12 cellular contexts compared by ENCODE assay signal in the genomic region with DNA sequence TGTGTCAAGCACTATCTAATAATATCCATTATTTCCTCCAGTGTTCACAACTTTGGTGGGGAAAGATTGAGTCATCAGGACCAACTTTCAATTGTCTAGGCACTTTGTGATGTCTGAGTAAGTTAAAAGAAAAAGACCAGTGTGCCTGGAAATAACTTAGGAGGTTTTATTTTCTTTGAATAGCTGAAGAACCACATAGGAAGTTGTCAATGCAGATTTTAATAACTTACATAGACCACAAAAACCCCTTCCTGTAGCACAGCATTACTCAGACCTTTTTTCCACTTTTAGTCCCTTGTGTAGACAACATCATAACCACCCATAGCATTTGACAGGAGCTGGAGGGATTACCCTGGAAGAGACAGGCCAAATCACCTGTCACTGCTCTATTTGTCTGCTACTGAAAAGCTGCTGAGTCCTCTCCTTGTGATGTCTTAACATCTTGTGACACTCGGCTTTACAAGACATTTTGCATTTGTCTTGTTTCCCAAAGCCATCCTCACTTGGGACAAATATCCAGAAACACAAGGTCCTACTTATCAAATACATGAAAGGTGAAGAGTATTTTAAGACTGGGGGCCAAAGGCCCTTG.
DNase-seq lines count a peak whose midpoint lies in the region; ATAC-seq and TF ChIP-seq lines count a peak whose summit lies in the region.
"Had no signal": no experiment of that assay in that cellular context is flagged by ENCODE, and none has a peak within 500 bp of the region (broad histone marks: within the 10 kb centered on the region; RNA-seq: fewer than 3 reads in every experiment).

No MANE protein-coding gene starts in this region.

- H3K4me2 ChIP-seq in neural progenitor cell, result no peak overlapping the region

- no peaks in the 10 kb centered on the region for H4K20me1 ChIP-seq in neural progenitor cell (ENCODE audit: low read depth)

- peak overlapping the region in 1 of 2 donors; percentile 38 for H3K4me3 Mint-ChIP-seq in stimulated activated naive CD8-positive, alpha-beta T cell treated with anti-CD3 and anti-CD28 coated beads, Interleukin-15, amount 100 ng/mL, for 72 hours
- H3K4me3 Mint-ChIP-seq in neural progenitor cell, result no peak overlapping the region

- peaks cover 0 to 12% of the 10 kb centered on the region in 2 donors for H3K36me3 Mint-ChIP-seq in activated naive CD4-positive, alpha-beta T cell treated with anti-CD3 and anti-CD28 coated beads, Interleukin-2, amount 50 U/mL, for 72 hours
- H3K36me3 Mint-ChIP-seq in neural progenitor cell, result no peaks in the 10 kb centered on the region

- H3K9me3 ChIP-seq in HUES6 (ENCODE audit: control insufficient read depth, insufficient read depth, low read depth, low read length) (peaks cover 30% of the 10 kb centered on the region), adrenal gland (replicated peaks in 1 of 3) (no peaks in the 10 kb centered on the region), neural progenitor cell (ENCODE audit: low read depth) (no peaks in the 10 kb centered on the region)
- H3K9me3 ChIP-seq: sigmoid colon had no signal

- TF ChIP-seq POLR2A in adrenal gland (IDR thresholded peaks at IDR 0.05), result no peak

- H3K27me3 Mint-ChIP-seq in stimulated activated naive CD8-positive, alpha-beta T cell treated with anti-CD3 and anti-CD28 coated beads, Interleukin-15, amount 100 ng/mL, for 72 hours, result peaks cover 13% of the 10 kb centered on the region
- peaks cover 4% of the 10 kb centered on the region for H3K27me3 Mint-ChIP-seq in neural progenitor cell (ENCODE audit: insufficient read depth, low read depth)

- no peaks in the 10 kb centered on the region for H3K79me2 ChIP-seq in neural progenitor cell (ENCODE audit: low read depth)

- H3K27ac Mint-ChIP-seq in activated naive CD4-positive, alpha-beta T cell treated with anti-CD3 and anti-CD28 coated beads, Interleukin-2, amount 50 U/mL, for 72 hours, result peak overlapping the region in 1 of 2 donors; percentile 4
- H3K27ac Mint-ChIP-seq in stimulated activated naive CD8-positive, alpha-beta T cell treated with anti-CD3 and anti-CD28 coated beads, Interleukin-15, amount 100 ng/mL, for 72 hours, result peak overlapping the region in 1 of 2 donors; percentile 68
- no peak overlapping the region for H3K27ac Mint-ChIP-seq in neural progenitor cell

- no peaks in the 10 kb centered on the region for H3F3A ChIP-seq in neural progenitor cell (ENCODE audit: low read depth)

- H2AFZ ChIP-seq in neural progenitor cell (replicated peaks), result no peak overlapping the region

- peaks cover 25% of the 10 kb centered on the region for H3K4me1 Mint-ChIP-seq in stimulated activated naive CD8-positive, alpha-beta T cell treated with anti-CD3 and anti-CD28 coated beads, Interleukin-15, amount 100 ng/mL, for 72 hours
- H3K4me1 Mint-ChIP-seq in neural progenitor cell, result no peaks in the 10 kb centered on the region

- WGBS in adrenal gland, 4 donors, result 47 to 86% (median 57%) methylated on average over 1 of the region's 1 CpG

- peak overlapping the region; percentile 94 for H3K27ac ChIP-seq in HUES6 (ENCODE audit: low read depth, low read length)
- no peak overlapping the region for H3K27ac ChIP-seq in adrenal gland
- H3K27ac ChIP-seq in neural progenitor cell, result no peak overlapping the region
- H3K27ac ChIP-seq: sigmoid colon had no signal

- DNase-seq in activated naive CD4-positive, alpha-beta T cell treated with anti-CD3 and anti-CD28 coated beads, Interleukin-2, amount 50 U/mL, for 72 hours (ENCODE audit: low spot score in 2 of 2), result no peak
- DNase-seq in activated naive CD4-positive, alpha-beta T cell treated with anti-CD3 and anti-CD28 coated beads, Interleukin-2, amount 50 U/mL, for 16 hours, result no peak
- peak in 1 of 2 donors; percentile 29 for DNase-seq in stimulated activated naive CD8-positive, alpha-beta T cell treated with anti-CD3 and anti-CD28 coated beads, Interleukin-15, amount 100 ng/mL, for 72 hours
- no peak for DNase-seq in adrenal gland
- no peak for DNase-seq in neural progenitor cell (ENCODE audit: low spot score)
- no peak for DNase-seq in GM20000 (ENCODE audit: low spot score)
- DNase-seq: activated CD8-positive, alpha-beta memory T cell treated with anti-CD3 and anti-CD28 coated beads, Interleukin-2, amount 50 U/mL, for 48 hours; NCI-H1092; SHP77 treated with DMSO at 0.1 percent for 48 hours; sigmoid colon had no signal

- ATAC-seq in activated naive CD4-positive, alpha-beta T cell treated with anti-CD3 and anti-CD28 coated beads, Interleukin-2, amount 50 U/mL, for 72 hours, result peak; percentile 49 to 98
- peak; percentile 91 for ATAC-seq in HG02798 (IDR thresholded peaks at IDR 0.05; ENCODE audit: poor library complexity, unreplicated experiment)
- ATAC-seq in stimulated activated naive CD8-positive, alpha-beta T cell treated with anti-CD3 and anti-CD28 coated beads, Interleukin-15, amount 100 ng/mL, for 72 hours, result peak; percentile 98

- H3K27me3 ChIP-seq in HUES6 (ENCODE audit: control insufficient read depth, insufficient read depth, low read length) (no peaks in the 10 kb centered on the region), adrenal gland (no peaks in the 10 kb centered on the region), neural progenitor cell (no peaks in the 10 kb centered on the region)
- H3K27me3 ChIP-seq: sigmoid colon had no signal

- peak overlapping the region; percentile 34 for H3K4me3 ChIP-seq in HUES6 (ENCODE audit: low read depth, low read length)
- no peak overlapping the region for H3K4me3 ChIP-seq in adrenal gland
- H3K4me3 ChIP-seq in neural progenitor cell, result no peak overlapping the region
- H3K4me3 ChIP-seq: sigmoid colon had no signal

- peak overlapping the region; percentile 38 for H3K9ac ChIP-seq in HUES6 (ENCODE audit: low read length)
- no peak overlapping the region for H3K9ac ChIP-seq in neural progenitor cell

- TF ChIP-seq CTCF in adrenal gland (IDR thresholded peaks at IDR 0.05), result no peak
- no peak for TF ChIP-seq CTCF in neural progenitor cell (IDR thresholded peaks at IDR 0.05)
- no peak for TF ChIP-seq CTCF in GM20000 (IDR thresholded peaks at IDR 0.05; ENCODE audit: extremely low read depth, missing control alignments)

- peaks cover 4 to 9% of the 10 kb centered on the region in 2 donors for H3K9me3 Mint-ChIP-seq in activated naive CD4-positive, alpha-beta T cell treated with anti-CD3 and anti-CD28 coated beads, Interleukin-2, amount 50 U/mL, for 72 hours
- peaks cover 9 to 19% of the 10 kb centered on the region in 2 donors for H3K9me3 Mint-ChIP-seq in stimulated activated naive CD8-positive, alpha-beta T cell treated with anti-CD3 and anti-CD28 coated beads, Interleukin-15, amount 100 ng/mL, for 72 hours
- H3K9me3 Mint-ChIP-seq in neural progenitor cell, result no peaks in the 10 kb centered on the region

- H3K4me1 ChIP-seq in HUES6 (ENCODE audit: control insufficient read depth, insufficient read depth, low read length), result peaks cover 29% of the 10 kb centered on the region
- H3K4me1 ChIP-seq in adrenal gland (replicated peaks in 1 of 2), result no peaks in the 10 kb centered on the region
- no peaks in the 10 kb centered on the region for H3K4me1 ChIP-seq in neural progenitor cell
- H3K4me1 ChIP-seq: sigmoid colon had no signal

- intact Hi-C loops in adrenal gland (cut with DNase I), result no loop called here

- 0 out of 2 replicates have a peak, but pooled peaks cover 3% of the 10 kb centered on the region for H3K36me3 ChIP-seq in HUES6 (ENCODE audit: control insufficient read depth, insufficient read depth, low read length)
- H3K36me3 ChIP-seq in adrenal gland (replicated peaks in 1 of 2), result no peaks in the 10 kb centered on the region
- H3K36me3 ChIP-seq in neural progenitor cell, result no peaks in the 10 kb centered on the region
- H3K36me3 ChIP-seq: sigmoid colon had no signal
